24 cellular contexts compared by ENCODE assay signal in the genomic region with DNA sequence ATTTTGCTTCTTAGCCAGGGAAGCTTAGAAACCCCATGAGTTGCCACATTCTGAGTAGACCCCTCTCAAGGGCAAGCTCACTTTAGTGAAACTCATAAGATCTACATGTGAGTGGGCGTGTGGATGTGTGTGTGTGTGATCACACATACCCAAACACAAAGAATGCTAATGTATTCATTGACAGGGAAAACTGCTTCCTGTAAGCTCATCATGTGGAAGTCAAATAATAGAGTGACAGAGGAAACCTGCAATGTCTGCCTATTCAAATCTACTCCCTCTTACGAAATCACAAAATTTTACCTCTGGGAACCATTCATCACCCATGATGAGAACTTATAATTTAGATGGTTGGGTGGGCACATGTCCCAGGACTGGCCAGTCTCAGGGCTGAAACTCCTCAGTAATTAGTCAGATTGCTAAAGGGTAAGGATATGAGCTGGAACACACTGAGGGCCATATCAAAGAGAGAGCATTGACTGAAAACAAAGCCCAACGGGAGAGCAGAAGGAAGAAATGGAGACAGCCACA.
"Had no signal": no experiment of that assay in that cellular context is flagged by ENCODE, and none has a peak within 500 bp of the region (broad histone marks: within the 10 kb centered on the region; RNA-seq: fewer than 3 reads in every experiment).

No MANE protein-coding gene starts in this region.

- H3K4me1 ChIP-seq: gastroesophageal sphincter, right lobe of liver, stomach, transverse colon, uterus had no signal

- H3K4me3 ChIP-seq: gastroesophageal sphincter, right lobe of liver, smooth muscle cell, stomach, transverse colon, uterus had no signal

- H3K27me3 ChIP-seq: gastroesophageal sphincter, right lobe of liver, stomach, transverse colon, uterus had no signal

- H3K36me3 ChIP-seq: gastroesophageal sphincter, neutrophil, right lobe of liver, stomach, transverse colon, uterus had no signal

- H3K9me3 ChIP-seq: gastroesophageal sphincter, neutrophil, right lobe of liver, stomach, transverse colon, uterus had no signal

- ATAC-seq: activated T-cell treated with anti-CD3 and anti-CD28 coated beads, Interleukin-2, amount 50 U/mL, for 72 hours; gastroesophageal sphincter; left colon; right lobe of liver; stimulated activated memory B cell treated with anti-CD40 and anti-IgM and Interleukin-4, amounts not matched to agents 10 μg/mL and 1 μg/mL and 100 μg/mL, for 72 hours had no signal

- H3K27ac ChIP-seq: gastroesophageal sphincter, neutrophil, parathyroid adenoma, right lobe of liver, stomach, transverse colon, uterus had no signal

- DNase-seq: activated CD4-positive, alpha-beta T cell treated with anti-CD3 and anti-CD28 coated beads for 4 hours; activated CD4-positive, alpha-beta T cell treated with anti-CD3 and anti-CD28 coated beads, Interleukin-2, amount 50 U/mL, for 48 hours; activated CD4-positive, CD25-positive, alpha-beta regulatory T cell; activated effector memory CD4-positive, alpha-beta T cell treated with Interleukin-2 at 50 U/mL for 16 hours; activated naive CD4-positive, alpha-beta T cell treated with anti-CD3 and anti-CD28 coated beads for 36 hours; activated naive CD8-positive, alpha-beta T cell treated with anti-CD3 and anti-CD28 coated beads, Interleukin-2, amount 10 ng/mL, durations not matched to agents 7 days and 5 days; activated T-cell treated with anti-CD3 and anti-CD28 coated beads, Interleukin-2, amount 50 U/mL, for 72 hours; amniotic stem cell; cortex of kidney; effector CD4-positive, alpha-beta T cell; head of caudate nucleus; islet precursor cell; left colon; right lobe of liver; stimulated activated CD4-positive, alpha-beta T cell treated with anti-CD3 and anti-CD28 coated beads, Interleukin-15, amount 100 ng/mL, for 24 hours; stomach; T1000; transverse colon; uterus had no signal
